ENCODE assay signal across 24 cellular contexts in genomic region chr7:80881361-80881760, GRCh38. TPM values are rescaled to one million over a fixed set of nuclear protein-coding genes. Genes with fewer than 3 reads are reported as not detected.
A peak's percentile ranks its signal among the peaks of the same experiment; 100 is the strongest.
DNase-seq lines count a peak whose midpoint lies in the region; ATAC-seq, FAIRE-seq and TF ChIP-seq lines count a peak whose summit lies in the region.
"Had no signal": no experiment of that assay in that cellular context is flagged by ENCODE, and none has a peak within 500 bp of the region (broad histone marks: within the 10 kb centered on the region; RNA-seq: fewer than 3 reads in every experiment).

No MANE protein-coding gene starts in this region.

- DNase-seq in CD1c-positive myeloid dendritic cell (ENCODE audit: extremely low spot score) = peak; percentile 35
- DNase-seq in SK-N-MC (ENCODE audit: low read depth, low spot score) = no peak
- DNase-seq in fibroblast of gingiva (ENCODE audit: low read depth) = peak; percentile 45
- no peak for DNase-seq in pancreas
- no peak for DNase-seq in natural killer cell treated with Interleukin-12 subunit alpha and Interleukin-12 subunit beta and Interleukin-15 and Interleukin-18, amount 100 ng/mL, for 72 hours (ENCODE audit: low spot score)
- no peak for DNase-seq in NCI-H2196 (lab: John Stamatoyannopoulos, UW; ENCODE audit: unreplicated experiment)
- DNase-seq: activated CD4-positive, CD25-positive, alpha-beta regulatory T cell treated with anti-CD3 and anti-CD28 coated beads, Interleukin-2, amount 50 U/mL, for 72 hours; activated CD8-positive, alpha-beta T cell treated with anti-CD3 and anti-CD28 coated beads for 36 hours; BE2C; caudate nucleus; dermis blood vessel endothelial cell; DMS53; NCI-H1092 treated with DMSO at 0.1 percent for 48 hours; NCI-H2029; nucleus accumbens; RPMI8226; stimulated activated naive CD4-positive, alpha-beta T cell treated with Interleukin-2 at 50 U/mL for 16 hours; T-helper 2 cell had no signal

- H3K4me3 ChIP-seq in SK-N-MC (no peak overlapping the region), pancreas (no peak overlapping the region)
- H3K4me3 ChIP-seq: ascending aorta, thoracic aorta had no signal

- 0 out of 2 replicates have a peak, but pooled peaks cover 4% of the 10 kb centered on the region for H3K36me3 ChIP-seq in SK-N-MC (ENCODE audit: insufficient read depth, low read length)
- no peaks in the 10 kb centered on the region for H3K36me3 ChIP-seq in pancreas
- H3K36me3 ChIP-seq: ascending aorta, BE2C, thoracic aorta had no signal

- H3K9ac ChIP-seq in SK-N-MC (ENCODE audit: insufficient read length) = no peak overlapping the region

- no peak overlapping the region for H3K4me3 Mint-ChIP-seq in natural killer cell treated with Interleukin-12 subunit alpha and Interleukin-12 subunit beta and Interleukin-15 and Interleukin-18, amount 100 ng/mL, for 72 hours
- H3K4me3 Mint-ChIP-seq: activated CD8-positive, alpha-beta T cell treated with anti-CD3 and anti-CD28 coated beads for 36 hours; activated naive CD8-positive, alpha-beta T cell had no signal

- H3K27ac ChIP-seq in SK-N-MC (peak overlapping the region; percentile 27; the same call in 1 of the 2 replicates), pancreas (no peak overlapping the region)

- no peaks in the 10 kb centered on the region for H3K27me3 ChIP-seq in pancreas
- H3K27me3 ChIP-seq: ascending aorta, BE2C had no signal

- no peak for ATAC-seq in pancreas
- no peak for ATAC-seq in HG02763 (IDR thresholded peaks at IDR 0.05; ENCODE audit: unreplicated experiment)
- ATAC-seq in HG03432 (IDR thresholded peaks at IDR 0.05; ENCODE audit: unreplicated experiment) = no peak
- ATAC-seq in natural killer cell treated with Interleukin-12 subunit alpha and Interleukin-12 subunit beta and Interleukin-15 and Interleukin-18, amount 100 ng/mL, for 72 hours = no peak
- ATAC-seq: activated CD8-positive, alpha-beta T cell treated with anti-CD3 and anti-CD28 coated beads for 36 hours had no signal

- no peak for TF ChIP-seq CTCF in pancreas (IDR thresholded peaks at IDR 0.05)

- FAIRE-seq in pancreas (lab: Jason Lieb, UNC) = peak; percentile 32

- H3K4me1 ChIP-seq in pancreas = no peaks in the 10 kb centered on the region

- H3K9me3 Mint-ChIP-seq in natural killer cell treated with Interleukin-12 subunit alpha and Interleukin-12 subunit beta and Interleukin-15 and Interleukin-18, amount 100 ng/mL, for 72 hours = no peaks in the 10 kb centered on the region
- H3K9me3 Mint-ChIP-seq: activated CD8-positive, alpha-beta T cell treated with anti-CD3 and anti-CD28 coated beads for 36 hours; activated T-helper 2 cell treated with anti-CD3 and anti-CD28 coated beads, Interferon-gamma antibody, Interleukin-2, Interleukin-4, amounts not matched to agents 10 μg/mL and 5 μg/mL and 100 μg/mL, durations not matched to agents 14 hours and 24 hours and 36 hours had no signal

- no peaks in the 10 kb centered on the region for H3K9me3 ChIP-seq in SK-N-MC (ENCODE audit: low read depth, low read length)
- no peaks in the 10 kb centered on the region for H3K9me3 ChIP-seq in pancreas
- H3K9me3 ChIP-seq: ascending aorta, BE2C, thoracic aorta had no signal

- H3K27me3 Mint-ChIP-seq in natural killer cell treated with Interleukin-12 subunit alpha and Interleukin-12 subunit beta and Interleukin-15 and Interleukin-18, amount 100 ng/mL, for 72 hours = no peaks in the 10 kb centered on the region
- H3K27me3 Mint-ChIP-seq: activated CD8-positive, alpha-beta T cell treated with anti-CD3 and anti-CD28 coated beads for 36 hours; activated naive CD8-positive, alpha-beta T cell had no signal

- H3K4me1 Mint-ChIP-seq in natural killer cell treated with Interleukin-12 subunit alpha and Interleukin-12 subunit beta and Interleukin-15 and Interleukin-18, amount 100 ng/mL, for 72 hours (ENCODE audit: low read depth in 2 of 2) = peaks cover 0 to 10% of the 10 kb centered on the region in 2 donors

- no peaks in the 10 kb centered on the region for H3K36me3 Mint-ChIP-seq in natural killer cell treated with Interleukin-12 subunit alpha and Interleukin-12 subunit beta and Interleukin-15 and Interleukin-18, amount 100 ng/mL, for 72 hours
- H3K36me3 Mint-ChIP-seq: activated naive CD8-positive, alpha-beta T cell had no signal

- H3K27ac Mint-ChIP-seq in natural killer cell treated with Interleukin-12 subunit alpha and Interleukin-12 subunit beta and Interleukin-15 and Interleukin-18, amount 100 ng/mL, for 72 hours = no peak overlapping the region
- H3K27ac Mint-ChIP-seq: activated CD8-positive, alpha-beta T cell treated with anti-CD3 and anti-CD28 coated beads for 36 hours; activated naive CD8-positive, alpha-beta T cell; activated T-helper 2 cell treated with anti-CD3 and anti-CD28 coated beads, Interferon-gamma antibody, Interleukin-2, Interleukin-4, amounts not matched to agents 10 μg/mL and 5 μg/mL and 100 μg/mL, durations not matched to agents 14 hours and 24 hours and 36 hours had no signal

- intact Hi-C loops in pancreas (cut with DNase I) = no loop called here

RNA-seq across cellular contexts. Expression of gene SEMA3C, which starts 37.5 kb away (rescaled TPM):
- 10 to 100 TPM in 1 of 6 donors, 1 to 10 TPM in 3, under 1 TPM in 2; 0.28 to 11.3 (median 3.0) TPM for total RNA-seq in pancreas
- polyA plus RNA-seq in pancreas = under 1 TPM; 0.61 to 0.80 TPM
- 1 to 10 TPM in 1 of 2 donors, not detected in 1; 1.1 TPM for total RNA-seq in natural killer cell treated with Interleukin-12 subunit alpha and Interleukin-12 subunit beta and Interleukin-15 and Interleukin-18, amount 100 ng/mL, for 72 hours
- total RNA-seq: activated CD8-positive, alpha-beta T cell treated with anti-CD3 and anti-CD28 coated beads for 36 hours; activated T-helper 2 cell treated with anti-CD3 and anti-CD28 coated beads, Interferon-gamma antibody, Interleukin-2, Interleukin-4, amounts not matched to agents 10 μg/mL and 5 μg/mL and 100 μg/mL, durations not matched to agents 14 hours and 24 hours and 36 hours had no signal

Comparison
In these comparisons a context has a peak if more than half of its experiments do, and no peak if none do; other contexts are left out.
1. DNase-seq: peak in CD1c-positive myeloid dendritic cell (single experiment) and fibroblast of gingiva (single experiment); none in SK-N-MC (single experiment), pancreas (0 of 6), natural killer cell treated with Interleukin-12 subunit alpha and Interleukin-12 subunit beta and Interleukin-15 and Interleukin-18, amount 100 ng/mL, for 72 hours (single experiment) and NCI-H2196 (single experiment).